13 cellular contexts compared by ENCODE assay signal in genomic region chr9:97811534-97812246, GRCh38. TPM values are rescaled to one million over a fixed set of nuclear protein-coding genes. Genes with fewer than 3 reads are reported as not detected.
DNase-seq lines count a peak whose midpoint lies in the region; ATAC-seq and TF ChIP-seq lines count a peak whose summit lies in the region.
"Had no signal": no experiment of that assay in that cellular context is flagged by ENCODE, and none has a peak within 500 bp of the region (broad histone marks: within the 10 kb centered on the region; RNA-seq: fewer than 3 reads in every experiment).

No MANE protein-coding gene starts in this region.

- no peak overlapping the region for H3K27ac Mint-ChIP-seq in activated naive CD8-positive, alpha-beta T cell treated with anti-CD3 and anti-CD28 coated beads, Interleukin-2, amount 50 U/mL, for 24 hours
- no peak overlapping the region for H3K27ac Mint-ChIP-seq in activated naive CD8-positive, alpha-beta T cell treated with anti-CD3 and anti-CD28 coated beads for 36 hours
- H3K27ac Mint-ChIP-seq in activated T-cell treated with anti-CD3 and anti-CD28 coated beads, Interleukin-2, amount 50 U/mL, for 72 hours = no peak overlapping the region
- H3K27ac Mint-ChIP-seq: activated CD8-positive, alpha-beta T cell treated with anti-CD3 and anti-CD28 coated beads, Interleukin-2, amount 10 ng/mL, durations not matched to agents 7 days and 5 days; activated naive CD8-positive, alpha-beta T cell; T-helper 1 cell treated with Interleukin-12 subunit alpha and Interleukin-12 subunit beta and Interleukin-4 antibody, amounts not matched to agents 30 μg/mL and 1 μg/mL, for 36 hours had no signal

- H3K36me3 Mint-ChIP-seq in activated naive CD8-positive, alpha-beta T cell treated with anti-CD3 and anti-CD28 coated beads, Interleukin-2, amount 50 U/mL, for 24 hours (ENCODE audit: low read depth) = no peaks in the 10 kb centered on the region
- no peaks in the 10 kb centered on the region for H3K36me3 Mint-ChIP-seq in activated naive CD8-positive, alpha-beta T cell treated with anti-CD3 and anti-CD28 coated beads for 36 hours
- H3K36me3 Mint-ChIP-seq in activated T-cell treated with anti-CD3 and anti-CD28 coated beads, Interleukin-2, amount 50 U/mL, for 72 hours (ENCODE audit: insufficient read depth in 2 of 2) = no peaks in the 10 kb centered on the region
- H3K36me3 Mint-ChIP-seq: activated naive CD8-positive, alpha-beta T cell had no signal

- intact Hi-C loops in sigmoid colon (cut with DNase I) = no loop called here

- H3K4me1 ChIP-seq in upper lobe of left lung (no peaks in the 10 kb centered on the region), sigmoid colon (no peaks in the 10 kb centered on the region)
- H3K4me1 ChIP-seq in effector memory CD4-positive, alpha-beta T cell (ENCODE audit: control insufficient read depth, insufficient read depth, low read length, poor library complexity, severe bottlenecking) = no peaks in the 10 kb centered on the region
- H3K4me1 ChIP-seq: tibial artery had no signal

- no peaks in the 10 kb centered on the region for H3K9me3 Mint-ChIP-seq in activated naive CD8-positive, alpha-beta T cell treated with anti-CD3 and anti-CD28 coated beads, Interleukin-2, amount 50 U/mL, for 24 hours
- H3K9me3 Mint-ChIP-seq in activated naive CD8-positive, alpha-beta T cell treated with anti-CD3 and anti-CD28 coated beads for 36 hours = no peaks in the 10 kb centered on the region
- no peaks in the 10 kb centered on the region for H3K9me3 Mint-ChIP-seq in activated T-cell treated with anti-CD3 and anti-CD28 coated beads, Interleukin-2, amount 50 U/mL, for 72 hours
- H3K9me3 Mint-ChIP-seq: T-helper 1 cell treated with Interleukin-12 subunit alpha and Interleukin-12 subunit beta and Interleukin-4 antibody, amounts not matched to agents 30 μg/mL and 1 μg/mL, for 36 hours had no signal

- peaks cover 11% of the 10 kb centered on the region for H3K27me3 Mint-ChIP-seq in activated naive CD8-positive, alpha-beta T cell treated with anti-CD3 and anti-CD28 coated beads, Interleukin-2, amount 50 U/mL, for 24 hours
- peaks cover 16% of the 10 kb centered on the region for H3K27me3 Mint-ChIP-seq in activated naive CD8-positive, alpha-beta T cell treated with anti-CD3 and anti-CD28 coated beads for 36 hours
- peaks cover 12% of the 10 kb centered on the region for H3K27me3 Mint-ChIP-seq in activated T-cell treated with anti-CD3 and anti-CD28 coated beads, Interleukin-2, amount 50 U/mL, for 72 hours (ENCODE audit: low read depth)

- peaks cover 3% of the 10 kb centered on the region for H3K4me1 Mint-ChIP-seq in activated naive CD8-positive, alpha-beta T cell treated with anti-CD3 and anti-CD28 coated beads, Interleukin-2, amount 50 U/mL, for 24 hours
- peaks cover 6% of the 10 kb centered on the region for H3K4me1 Mint-ChIP-seq in activated naive CD8-positive, alpha-beta T cell treated with anti-CD3 and anti-CD28 coated beads for 36 hours
- H3K4me1 Mint-ChIP-seq in activated T-cell treated with anti-CD3 and anti-CD28 coated beads, Interleukin-2, amount 50 U/mL, for 72 hours (ENCODE audit: low read depth) = peaks cover 12% of the 10 kb centered on the region

- TF ChIP-seq CTCF in upper lobe of left lung (IDR thresholded peaks at IDR 0.05) (no peak), sigmoid colon (IDR thresholded peaks at IDR 0.05) (no peak)

- peak; percentile 33 for ATAC-seq in activated naive CD8-positive, alpha-beta T cell treated with anti-CD3 and anti-CD28 coated beads, Interleukin-2, amount 50 U/mL, for 24 hours
- ATAC-seq in esophagus mucosa (peak; percentile 56), upper lobe of left lung (ENCODE audit: low FRiP score in 2 of 2) (peak; percentile 32 to 82)
- ATAC-seq in activated T-cell treated with anti-CD3 and anti-CD28 coated beads, Interleukin-2, amount 50 U/mL, for 72 hours (replicated peaks in 1 of 2) = no peak
- ATAC-seq: activated CD8-positive, alpha-beta T cell treated with anti-CD3 and anti-CD28 coated beads, Interleukin-2, amount 10 ng/mL, durations not matched to agents 7 days and 5 days had no signal

- H3K9me3 ChIP-seq in upper lobe of left lung (no peaks in the 10 kb centered on the region), sigmoid colon (peaks cover 0 to 2% (median 0%) of the 10 kb centered on the region in 4 donors)
- no peaks in the 10 kb centered on the region for H3K9me3 ChIP-seq in effector memory CD4-positive, alpha-beta T cell (ENCODE audit: control insufficient read depth, low read length)

- no peak overlapping the region for H3K4me3 ChIP-seq in upper lobe of left lung
- H3K4me3 ChIP-seq in sigmoid colon = no peak overlapping the region
- no peak overlapping the region for H3K4me3 ChIP-seq in effector memory CD4-positive, alpha-beta T cell (ENCODE audit: insufficient read depth, low read depth, low read length, poor library complexity, severe bottlenecking)
- H3K4me3 ChIP-seq: tibial artery had no signal

- DNase-seq in activated naive CD8-positive, alpha-beta T cell treated with anti-CD3 and anti-CD28 coated beads, Interleukin-2, amount 50 U/mL, for 24 hours = no peak
- DNase-seq in activated naive CD8-positive, alpha-beta T cell treated with anti-CD3 and anti-CD28 coated beads for 36 hours = no peak
- peak; percentile 28 for DNase-seq in RKO (ENCODE audit: low spot score)
- DNase-seq in upper lobe of left lung = peak in 1 of 2 donors; percentile 47
- no peak for DNase-seq in activated T-cell treated with anti-CD3 and anti-CD28 coated beads, Interleukin-2, amount 50 U/mL, for 72 hours
- DNase-seq in sigmoid colon = no peak
- DNase-seq in effector memory CD4-positive, alpha-beta T cell = no peak
- DNase-seq: activated CD8-positive, alpha-beta T cell treated with anti-CD3 and anti-CD28 coated beads, Interleukin-2, amount 10 ng/mL, durations not matched to agents 7 days and 5 days; NCI-H187 treated with DMSO at 0.1 percent for 48 hours; tibial artery had no signal

- TF ChIP-seq EP300 in upper lobe of left lung (IDR thresholded peaks at IDR 0.05) (no peak), sigmoid colon (IDR thresholded peaks at IDR 0.05) (no peak)

- H3K27me3 ChIP-seq in upper lobe of left lung = no peaks in the 10 kb centered on the region
- no peaks in the 10 kb centered on the region for H3K27me3 ChIP-seq in sigmoid colon
- H3K27me3 ChIP-seq in effector memory CD4-positive, alpha-beta T cell (replicated peaks; ENCODE audit: control insufficient read depth, insufficient read depth, low read length, poor library complexity, severe bottlenecking) = no peaks in the 10 kb centered on the region
- H3K27me3 ChIP-seq: tibial artery had no signal

- H3K36me3 ChIP-seq in upper lobe of left lung (no peaks in the 10 kb centered on the region), sigmoid colon (no peaks in the 10 kb centered on the region)
- H3K36me3 ChIP-seq in effector memory CD4-positive, alpha-beta T cell (ENCODE audit: control insufficient read depth, insufficient read depth, low read length) = no peaks in the 10 kb centered on the region
- H3K36me3 ChIP-seq: tibial artery had no signal

- WGBS in upper lobe of left lung, 2 donors = 69 to 76% methylated on average over 7 of the region's 7 CpGs
- WGBS in sigmoid colon, 2 donors = 88 to 92% methylated on average over 7 of the region's 7 CpGs

- TF ChIP-seq POLR2A in upper lobe of left lung (IDR thresholded peaks at IDR 0.05) = no peak
- no peak for TF ChIP-seq POLR2A in sigmoid colon (IDR thresholded peaks at IDR 0.05)

- H3K4me3 Mint-ChIP-seq in activated naive CD8-positive, alpha-beta T cell treated with anti-CD3 and anti-CD28 coated beads, Interleukin-2, amount 50 U/mL, for 24 hours = no peak overlapping the region
- H3K4me3 Mint-ChIP-seq in activated naive CD8-positive, alpha-beta T cell treated with anti-CD3 and anti-CD28 coated beads for 36 hours = no peak overlapping the region
- no peak overlapping the region for H3K4me3 Mint-ChIP-seq in activated T-cell treated with anti-CD3 and anti-CD28 coated beads, Interleukin-2, amount 50 U/mL, for 72 hours
- H3K4me3 Mint-ChIP-seq: activated CD8-positive, alpha-beta T cell treated with anti-CD3 and anti-CD28 coated beads, Interleukin-2, amount 10 ng/mL, durations not matched to agents 7 days and 5 days; activated naive CD8-positive, alpha-beta T cell; T-helper 1 cell treated with Interleukin-12 subunit alpha and Interleukin-12 subunit beta and Interleukin-4 antibody, amounts not matched to agents 30 μg/mL and 1 μg/mL, for 36 hours had no signal

- no peak overlapping the region for H3K27ac ChIP-seq in upper lobe of left lung
- no peak overlapping the region for H3K27ac ChIP-seq in sigmoid colon
- H3K27ac ChIP-seq in effector memory CD4-positive, alpha-beta T cell (ENCODE audit: insufficient read depth, low read length, poor library complexity, severe bottlenecking) = no peak overlapping the region
- H3K27ac ChIP-seq: tibial artery had no signal

RNA-seq across cellular contexts. Expression of gene FOXE1, which starts 41.3 kb away (rescaled TPM):
- total RNA-seq in activated naive CD8-positive, alpha-beta T cell treated with anti-CD3 and anti-CD28 coated beads for 36 hours = not detected
- 7.6 TPM for total RNA-seq in esophagus mucosa
- 1 to 10 TPM in 1 of 6 donors, not detected in 5; 1.8 TPM for total RNA-seq in upper lobe of left lung
- under 1 TPM; 0.79 to 0.96 TPM for total RNA-seq in activated T-cell treated with anti-CD3 and anti-CD28 coated beads, Interleukin-2, amount 50 U/mL, for 72 hours
- not detected for total RNA-seq in sigmoid colon
- not detected for polyA plus RNA-seq in sigmoid colon

Comparison
In these comparisons a context has a peak if more than half of its experiments do, and no peak if none do; other contexts are left out.
1. ATAC-seq: peak in activated naive CD8-positive, alpha-beta T cell treated with anti-CD3 and anti-CD28 coated beads, Interleukin-2, amount 50 U/mL, for 24 hours (single experiment), esophagus mucosa (single experiment) and upper lobe of left lung (2 of 2); none in activated T-cell treated with anti-CD3 and anti-CD28 coated beads, Interleukin-2, amount 50 U/mL, for 72 hours (0 of 2).